Comparison of ENCODE assay signal across 8 cellular contexts in the genomic region with DNA sequence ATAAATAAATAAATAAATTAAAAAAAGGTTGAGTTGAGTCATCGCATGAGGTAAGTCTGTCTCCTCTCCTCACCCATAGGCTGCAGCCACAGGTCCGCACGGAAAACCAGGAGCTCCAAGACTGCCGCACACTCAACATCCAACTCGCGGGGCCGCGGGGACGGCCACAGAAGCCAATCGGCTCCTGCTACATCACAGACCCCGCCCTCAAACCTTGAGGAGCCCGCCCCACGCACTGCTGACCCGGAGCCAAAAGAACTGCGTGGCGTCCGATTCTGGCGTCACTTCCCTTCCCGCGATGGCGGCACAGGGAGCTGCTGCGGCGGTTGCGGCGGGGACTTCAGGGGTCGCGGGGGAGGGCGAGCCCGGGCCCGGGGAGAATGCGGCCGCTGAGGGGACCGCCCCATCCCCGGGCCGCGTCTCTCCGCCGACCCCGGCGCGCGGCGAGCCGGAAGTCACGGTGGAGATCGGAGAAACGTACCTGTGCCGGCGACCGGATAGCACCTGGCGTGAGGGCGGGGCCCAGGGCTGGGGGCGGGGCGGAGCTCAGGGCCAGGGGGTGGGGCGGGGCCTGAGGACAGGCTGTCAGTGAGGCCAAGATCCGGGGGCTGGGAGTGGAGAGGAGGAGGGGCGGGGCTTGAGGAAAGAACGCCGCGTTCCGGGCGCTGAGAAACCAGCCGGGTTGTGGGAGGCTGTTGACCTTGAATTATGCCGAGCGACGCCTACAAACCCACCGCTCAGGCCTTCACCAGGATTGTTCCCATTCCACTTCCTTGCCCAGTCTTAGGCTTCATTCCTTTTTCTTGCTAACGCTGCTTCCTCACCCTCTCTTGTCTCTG. TPM values are rescaled to one million over a fixed set of nuclear protein-coding genes. Genes with fewer than 3 reads are reported as not detected.
DNase-seq lines count a peak whose midpoint lies in the region; ATAC-seq and TF ChIP-seq lines count a peak whose summit lies in the region.

TSS of gene KAT8 (plus strand) at position 281 of the 839 bp plus-strand sequence. CDS start at position 299, 18 bp downstream.

- TF ChIP-seq CTCF in HFF-Myc (IDR thresholded peaks at IDR 0.05; ENCODE audit: low read depth, low read length, missing control alignments), result no peak
- peak in 1 of 4 experiments; percentile 7 for TF ChIP-seq CTCF in gastroesophageal sphincter (IDR thresholded peaks at IDR 0.05)

- H3K4me1 Mint-ChIP-seq in activated naive CD4-positive, alpha-beta T cell treated with anti-CD3 and anti-CD28 coated beads for 36 hours (ENCODE audit: low read depth), result peaks cover 28% of the 10 kb centered on the region

- H3K4me1 ChIP-seq in gastroesophageal sphincter, result peaks cover 0 to 47% (median 11%) of the 10 kb centered on the region in 3 donors

- H3K27ac ChIP-seq in gastroesophageal sphincter, result peak within 1 kb of the TSS; percentile 87 to 99 (median 96)

- peak; percentile 95 for ATAC-seq in gastroesophageal sphincter

- TF ChIP-seq POLR2A in gastroesophageal sphincter (IDR thresholded peaks at IDR 0.05), result peak; percentile 92 to 93

- intact Hi-C loops in activated naive CD4-positive, alpha-beta T cell treated with anti-CD3 and anti-CD28 coated beads for 36 hours (cut with micrococcal nuclease), result loop anchor here (1.0 kb wide), 6 partner anchors 23 to 752 kb away; partner anchors contain the start of genes STX4, VKORC1, ZNF646 and ZNF668

- H3K27ac Mint-ChIP-seq in activated naive CD4-positive, alpha-beta T cell treated with anti-CD3 and anti-CD28 coated beads for 36 hours, result peak within 1 kb of the TSS; percentile 70

- peaks cover 11% of the 10 kb centered on the region for H3K36me3 Mint-ChIP-seq in activated naive CD4-positive, alpha-beta T cell treated with anti-CD3 and anti-CD28 coated beads for 36 hours (ENCODE audit: low read depth)

- peak; percentile 97 for DNase-seq in GM03348 (ENCODE audit: low spot score)
- DNase-seq in HFF-Myc (ENCODE audit: extremely low read depth, low read depth), result peak; percentile 91
- peak; percentile 99 for DNase-seq in NAMALWA (ENCODE audit: low spot score)
- peak; percentile 98 for DNase-seq in SK-N-DZ (ENCODE audit: low spot score)
- peak; percentile 99 for DNase-seq in activated naive CD4-positive, alpha-beta T cell treated with anti-CD3 and anti-CD28 coated beads for 36 hours
- peak; percentile 91 for DNase-seq in non-pigmented ciliary epithelial cell (ENCODE audit: low read depth)
- peak; percentile 99 for DNase-seq in superior temporal gyrus (ENCODE audit: extremely low spot score)

- H3K4me3 ChIP-seq in HFF-Myc (replicated peaks; ENCODE audit: low read depth, low read length) (peak within 1 kb of the TSS; percentile 65), gastroesophageal sphincter (peak within 1 kb of the TSS; percentile 62 to 88)

- whole genome bisulfite sequencing in gastroesophageal sphincter (ENCODE audit: low coverage in 1 of 2), 2 donors, result 0% methylated on average over 6 to 16 of the region's 68 CpGs

- no peaks in the 10 kb centered on the region for H3K27me3 ChIP-seq in gastroesophageal sphincter

- peaks cover 0 to 40% of the 10 kb centered on the region in 2 donors for H3K36me3 ChIP-seq in gastroesophageal sphincter

- H3K9me3 ChIP-seq in gastroesophageal sphincter, result no peaks in the 10 kb centered on the region

- no peak for TF ChIP-seq EP300 in gastroesophageal sphincter (IDR thresholded peaks at IDR 0.05)

- no peaks in the 10 kb centered on the region for H3K27me3 Mint-ChIP-seq in activated naive CD4-positive, alpha-beta T cell treated with anti-CD3 and anti-CD28 coated beads for 36 hours (ENCODE audit: low read depth)

- CTCF ChIA-PET in activated naive CD4-positive, alpha-beta T cell treated with anti-CD3 and anti-CD28 coated beads for 36 hours (lab: Charles Lee), result interaction anchor here (0.5 to 1.2 kb wide), 4 partner anchors 25 to 1438 kb away, joined by 3 to 4 read pairs (median 3); no protein-coding TSS in a partner anchor

- no peaks in the 10 kb centered on the region for H3K9me3 Mint-ChIP-seq in activated naive CD4-positive, alpha-beta T cell treated with anti-CD3 and anti-CD28 coated beads for 36 hours

- peak within 1 kb of the TSS; percentile 82 for H3K4me3 Mint-ChIP-seq in activated naive CD4-positive, alpha-beta T cell treated with anti-CD3 and anti-CD28 coated beads for 36 hours

RNA-seq across cellular contexts. Expression of gene KAT8, which starts in this region (rescaled TPM):
- polyA plus RNA-seq in SK-N-DZ (2014; cell fraction: cytosol; rRNA removed), result 116 and 121 TPM in 2 replicates
- 109 and 110 TPM in 2 replicates for polyA plus RNA-seq in SK-N-DZ (2014; cell fraction: nucleus; rRNA removed)
- total RNA-seq in activated naive CD4-positive, alpha-beta T cell treated with anti-CD3 and anti-CD28 coated beads for 36 hours, result 10 to 100 TPM; 58.1 to 64.5 TPM
- total RNA-seq in gastroesophageal sphincter, result 10 to 100 TPM; 65.6 to 81.4 (median 72.3) TPM

Comparison
In these comparisons a context has a peak if more than half of its experiments do, and no peak if none do; other contexts are left out.
1. Peak in every context shown above with its lines: DNase-seq, ATAC-seq, H3K4me3 ChIP-seq and H3K27ac ChIP-seq.